ENCODE assay signal across 2 cellular contexts in genomic region chr17:73625006-73625405, GRCh38.
TF ChIP-seq lines count a peak whose summit lies in the region.

No MANE protein-coding gene starts in this region.

TF ChIP-seq in HEK293, 187 proteins besides CTCF, POLR2A, EP300 and RAD21:
- TF ChIP-seq ZNF169 (tag by site-specific recombination; IDR thresholded peaks at IDR 0.05) (no peak), ZNF600 (tag by site-specific recombination; IDR thresholded peaks at IDR 0.05) (peak; percentile 89)
TF ChIP-seq in HEK293: peak in this region for 1.

TF ChIP-seq in HepG2, 621 proteins besides CTCF, POLR2A, EP300 and RAD21:
- no peak for TF ChIP-seq GMEB1 (CRISPR knock-in tag; IDR thresholded peaks at IDR 0.05; ENCODE audit: borderline replicate concordance)
- TF ChIP-seq ZNF75D (CRISPR knock-in tag; IDR thresholded peaks at IDR 0.05; ENCODE audit: borderline replicate concordance), result no peak
